Comparison of ENCODE assay signal across 17 cellular contexts in the genomic region with DNA sequence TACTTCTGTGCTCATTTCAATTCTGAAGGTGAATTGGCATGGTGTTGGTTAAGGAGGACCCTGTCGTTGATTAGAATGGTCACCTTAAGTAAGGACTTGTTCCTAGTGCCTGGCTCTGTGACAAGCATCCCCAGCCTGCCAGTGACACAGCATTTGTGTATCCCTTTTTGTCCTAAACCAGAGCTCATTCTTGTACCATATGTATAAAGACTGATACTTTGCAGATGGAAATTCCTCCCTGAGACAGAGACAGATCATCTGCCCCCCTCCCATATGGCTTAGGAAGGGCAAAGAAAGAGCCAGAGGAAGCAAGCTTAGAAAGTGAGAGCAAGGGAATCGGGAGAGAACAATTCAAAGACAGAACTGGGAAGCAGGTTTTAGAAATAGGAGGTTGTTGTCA. TPM values are rescaled to one million over a fixed set of nuclear protein-coding genes. Genes with fewer than 3 reads are reported as not detected.
DNase-seq lines count a peak whose midpoint lies in the region; ATAC-seq and TF ChIP-seq lines count a peak whose summit lies in the region.
"Had no signal": no experiment of that assay in that cellular context is flagged by ENCODE, and none has a peak within 500 bp of the region (broad histone marks: within the 10 kb centered on the region; RNA-seq: fewer than 3 reads in every experiment).

No MANE protein-coding gene starts in this region.

- H3K4me1 ChIP-seq in vagina: peaks cover 17% of the 10 kb centered on the region

- ATAC-seq in stimulated activated naive CD8-positive, alpha-beta T cell treated with anti-CD3 and anti-CD28 coated beads, Interleukin-15, Interleukin-2, amounts not matched to agents 100 U/mL and 50 U/mL, for 24 hours: no peak
- ATAC-seq in activated naive CD8-positive, alpha-beta T cell treated with anti-CD3 and anti-CD28 coated beads, Interleukin-2, amount 10 ng/mL, durations not matched to agents 7 days and 5 days (ENCODE audit: low read depth): no peak
- no peak for ATAC-seq in HG03439 (IDR thresholded peaks at IDR 0.05; ENCODE audit: unreplicated experiment)
- ATAC-seq in HG03520 (IDR thresholded peaks at IDR 0.05; ENCODE audit: unreplicated experiment): no peak

- H3K36me3 ChIP-seq in vagina: no peaks in the 10 kb centered on the region
- H3K36me3 ChIP-seq: ascending aorta had no signal

- peak overlapping the region; percentile 94 for H3K27ac Mint-ChIP-seq in stimulated activated naive CD8-positive, alpha-beta T cell treated with anti-CD3 and anti-CD28 coated beads, Interleukin-15, Interleukin-2, amounts not matched to agents 100 ng/mL and 50 ng/mL, for 24 hours
- H3K27ac Mint-ChIP-seq in activated naive CD8-positive, alpha-beta T cell treated with anti-CD3 and anti-CD28 coated beads, Interleukin-2, amount 10 ng/mL, durations not matched to agents 7 days and 5 days: peak overlapping the region; percentile 80
- peak overlapping the region; percentile 69 for H3K27ac Mint-ChIP-seq in mesothelial cell of epicardium

- H3K4me3 ChIP-seq in vagina: no peak overlapping the region
- H3K4me3 ChIP-seq: ascending aorta had no signal

- POLR2A ChIA-PET in activated naive CD8-positive, alpha-beta T cell treated with anti-CD3 and anti-CD28 coated beads, Interleukin-2, amount 10 ng/mL, durations not matched to agents 7 days and 5 days (lab: Charles Lee): interaction anchor here (1.2 kb wide), 1 partner anchor 28 kb away, joined by 3 read pairs; no protein-coding TSS in a partner anchor

- peaks cover 60% of the 10 kb centered on the region for H3K4me1 Mint-ChIP-seq in stimulated activated naive CD8-positive, alpha-beta T cell treated with anti-CD3 and anti-CD28 coated beads, Interleukin-15, Interleukin-2, amounts not matched to agents 100 ng/mL and 50 ng/mL, for 24 hours (ENCODE audit: low read depth)
- peaks cover 42% of the 10 kb centered on the region for H3K4me1 Mint-ChIP-seq in activated naive CD8-positive, alpha-beta T cell treated with anti-CD3 and anti-CD28 coated beads, Interleukin-2, amount 10 ng/mL, durations not matched to agents 7 days and 5 days
- peaks cover 59% of the 10 kb centered on the region for H3K4me1 Mint-ChIP-seq in mesothelial cell of epicardium

- no peak for TF ChIP-seq CTCF in mesothelial cell of epicardium (IDR thresholded peaks at IDR 0.05; ENCODE audit: unreplicated experiment)
- TF ChIP-seq CTCF in vagina (IDR thresholded peaks at IDR 0.05): no peak

- intact Hi-C loops in vagina (cut with DNase I): loop anchor here (1.0 kb wide), 1 partner anchor 47 kb away; no protein-coding TSS in a partner anchor

- no peaks in the 10 kb centered on the region for H3K9me3 Mint-ChIP-seq in stimulated activated naive CD8-positive, alpha-beta T cell treated with anti-CD3 and anti-CD28 coated beads, Interleukin-15, Interleukin-2, amounts not matched to agents 100 ng/mL and 50 ng/mL, for 24 hours
- no peaks in the 10 kb centered on the region for H3K9me3 Mint-ChIP-seq in activated naive CD8-positive, alpha-beta T cell treated with anti-CD3 and anti-CD28 coated beads, Interleukin-2, amount 10 ng/mL, durations not matched to agents 7 days and 5 days
- H3K9me3 Mint-ChIP-seq in mesothelial cell of epicardium: no peaks in the 10 kb centered on the region

- no peak for TF ChIP-seq POLR2A in vagina (IDR thresholded peaks at IDR 0.05)

- H3K27ac ChIP-seq in vagina: peak overlapping the region; percentile 21
- H3K27ac ChIP-seq: ascending aorta had no signal

- no peaks in the 10 kb centered on the region for H3K9me3 ChIP-seq in vagina
- H3K9me3 ChIP-seq: ascending aorta had no signal

- H3K27me3 Mint-ChIP-seq in stimulated activated naive CD8-positive, alpha-beta T cell treated with anti-CD3 and anti-CD28 coated beads, Interleukin-15, Interleukin-2, amounts not matched to agents 100 ng/mL and 50 ng/mL, for 24 hours: no peaks in the 10 kb centered on the region
- H3K27me3 Mint-ChIP-seq in activated naive CD8-positive, alpha-beta T cell treated with anti-CD3 and anti-CD28 coated beads, Interleukin-2, amount 10 ng/mL, durations not matched to agents 7 days and 5 days: no peaks in the 10 kb centered on the region
- H3K27me3 Mint-ChIP-seq in mesothelial cell of epicardium (ENCODE audit: low read depth): no peaks in the 10 kb centered on the region

- H3K4me3 Mint-ChIP-seq in stimulated activated naive CD8-positive, alpha-beta T cell treated with anti-CD3 and anti-CD28 coated beads, Interleukin-15, Interleukin-2, amounts not matched to agents 100 ng/mL and 50 ng/mL, for 24 hours: no peak overlapping the region
- H3K4me3 Mint-ChIP-seq in activated naive CD8-positive, alpha-beta T cell treated with anti-CD3 and anti-CD28 coated beads, Interleukin-2, amount 10 ng/mL, durations not matched to agents 7 days and 5 days: peak overlapping the region; percentile 36
- H3K4me3 Mint-ChIP-seq in mesothelial cell of epicardium: no peak overlapping the region

- no peaks in the 10 kb centered on the region for H3K27me3 ChIP-seq in vagina
- H3K27me3 ChIP-seq: ascending aorta had no signal

- no peaks in the 10 kb centered on the region for H3K36me3 Mint-ChIP-seq in stimulated activated naive CD8-positive, alpha-beta T cell treated with anti-CD3 and anti-CD28 coated beads, Interleukin-15, Interleukin-2, amounts not matched to agents 100 ng/mL and 50 ng/mL, for 24 hours (ENCODE audit: low read depth)
- no peaks in the 10 kb centered on the region for H3K36me3 Mint-ChIP-seq in activated naive CD8-positive, alpha-beta T cell treated with anti-CD3 and anti-CD28 coated beads, Interleukin-2, amount 10 ng/mL, durations not matched to agents 7 days and 5 days
- no peaks in the 10 kb centered on the region for H3K36me3 Mint-ChIP-seq in mesothelial cell of epicardium

- DNase-seq in stimulated activated naive CD8-positive, alpha-beta T cell treated with anti-CD3 and anti-CD28 coated beads, Interleukin-15, Interleukin-2, amounts not matched to agents 100 U/mL and 50 U/mL, for 24 hours: no peak
- no peak for DNase-seq in activated naive CD8-positive, alpha-beta T cell treated with anti-CD3 and anti-CD28 coated beads, Interleukin-2, amount 10 ng/mL, durations not matched to agents 7 days and 5 days
- DNase-seq in mesothelial cell of epicardium (ENCODE audit: low spot score in 2 of 2, unreplicated experiment in 2 of 2) (no peak), vagina (ENCODE audit: extremely low spot score in 2 of 2) (no peak), GOT3 (lab: John Stamatoyannopoulos, UW) (no peak)
- DNase-seq: AML-193; DMS79; effector CD4-positive, alpha-beta T cell; foreskin melanocyte; Kasumi-1; NCI-H2029; stimulated activated CD4-positive, alpha-beta T cell treated with anti-CD3 and anti-CD28 coated beads, Interleukin-2, amount 100 ng/mL, for 24 hours had no signal

RNA-seq across cellular contexts. Expression of gene CHRNA1, which starts 13.1 kb away (rescaled TPM):
- total RNA-seq in activated naive CD8-positive, alpha-beta T cell treated with anti-CD3 and anti-CD28 coated beads, Interleukin-2, amount 10 ng/mL, durations not matched to agents 7 days and 5 days: not detected
- total RNA-seq in mesothelial cell of epicardium (0.16 TPM in 1 of 3 replicates, not detected in the others), vagina (not detected)
- total RNA-seq: activated CD8-positive, alpha-beta memory T cell treated with anti-CD3 and anti-CD28 coated beads for 36 hours; ascending aorta had no signal
